In genomic region chr7:100584677-100585510, GRCh38 we compare ENCODE assay signal across 8 cellular contexts. TPM values are rescaled to one million over a fixed set of nuclear protein-coding genes. Genes with fewer than 3 reads are reported as not detected.
DNase-seq lines count a peak whose midpoint lies in the region; ATAC-seq and TF ChIP-seq lines count a peak whose summit lies in the region.

No MANE protein-coding gene starts in this region.

- H3K27me3 ChIP-seq in right atrium auricular region (no peaks in the 10 kb centered on the region), rectal smooth muscle tissue (ENCODE audit: control insufficient read depth, insufficient read depth, low read length) (no peaks in the 10 kb centered on the region)

- no peaks in the 10 kb centered on the region for H3K9me3 ChIP-seq in KOPT-K1 (ENCODE audit: insufficient read depth, low read length, poor library complexity, severe bottlenecking)
- H3K9me3 ChIP-seq in right atrium auricular region = no peaks in the 10 kb centered on the region

- H3K27me3 Mint-ChIP-seq in Calu3 (ENCODE audit: unreplicated experiment) = peaks cover 3% of the 10 kb centered on the region
- peaks cover 6% of the 10 kb centered on the region for H3K27me3 Mint-ChIP-seq in activated naive CD8-positive, alpha-beta T cell treated with anti-CD3 and anti-CD28 coated beads, Interleukin-2, amount 10 ng/mL, durations not matched to agents 7 days and 5 days

- no peaks in the 10 kb centered on the region for H3K9me3 Mint-ChIP-seq in Calu3 (ENCODE audit: low read depth, unreplicated experiment)
- H3K9me3 Mint-ChIP-seq in activated naive CD8-positive, alpha-beta T cell treated with anti-CD3 and anti-CD28 coated beads, Interleukin-2, amount 10 ng/mL, durations not matched to agents 7 days and 5 days = no peaks in the 10 kb centered on the region

- H3K27ac ChIP-seq in KOPT-K1 (ENCODE audit: low read depth, low read length, poor library complexity, severe bottlenecking) (peak overlapping the region; percentile 95), right atrium auricular region (peak overlapping the region; percentile 94 to 97), rectal smooth muscle tissue (ENCODE audit: low read depth, low read length) (peak overlapping the region; percentile 91)

- TF ChIP-seq CTCF in Calu3 (IDR thresholded peaks at IDR 0.05; ENCODE audit: unreplicated experiment) = no peak
- no peak for TF ChIP-seq CTCF in right atrium auricular region (IDR thresholded peaks at IDR 0.05)

- ATAC-seq in activated naive CD8-positive, alpha-beta T cell treated with anti-CD3 and anti-CD28 coated beads, Interleukin-2, amount 10 ng/mL, durations not matched to agents 7 days and 5 days (ENCODE audit: low read depth) = no peak
- no peak for ATAC-seq in HG02571 (IDR thresholded peaks at IDR 0.05; ENCODE audit: unreplicated experiment)

- H3K4me1 ChIP-seq in right atrium auricular region = peaks cover 0 to 43% of the 10 kb centered on the region in 2 donors
- peaks cover 10% of the 10 kb centered on the region for H3K4me1 ChIP-seq in rectal smooth muscle tissue (ENCODE audit: control insufficient read depth, insufficient read depth, low read length)

- H3K4me1 Mint-ChIP-seq in Calu3 (ENCODE audit: low read depth, unreplicated experiment) = peaks cover 14% of the 10 kb centered on the region
- H3K4me1 Mint-ChIP-seq in activated naive CD8-positive, alpha-beta T cell treated with anti-CD3 and anti-CD28 coated beads, Interleukin-2, amount 10 ng/mL, durations not matched to agents 7 days and 5 days = peaks cover 27% of the 10 kb centered on the region

- peak overlapping the region; percentile 96 for H3K27ac Mint-ChIP-seq in Calu3 (ENCODE audit: unreplicated experiment)
- H3K27ac Mint-ChIP-seq in activated naive CD8-positive, alpha-beta T cell treated with anti-CD3 and anti-CD28 coated beads, Interleukin-2, amount 10 ng/mL, durations not matched to agents 7 days and 5 days = peak overlapping the region; percentile 96

- peak overlapping the region; percentile 91 for H3K4me3 Mint-ChIP-seq in Calu3 (ENCODE audit: low read depth, unreplicated experiment)
- peak overlapping the region; percentile 94 for H3K4me3 Mint-ChIP-seq in activated naive CD8-positive, alpha-beta T cell treated with anti-CD3 and anti-CD28 coated beads, Interleukin-2, amount 10 ng/mL, durations not matched to agents 7 days and 5 days

- H3K36me3 ChIP-seq in KOPT-K1 (ENCODE audit: insufficient read depth, low read length) (peaks cover 31% of the 10 kb centered on the region), right atrium auricular region (peaks cover 26% of the 10 kb centered on the region), rectal smooth muscle tissue (ENCODE audit: control insufficient read depth, insufficient read depth, low read length) (peaks cover 20% of the 10 kb centered on the region)

- intact Hi-C loops in Calu3 (cut with micrococcal nuclease; ENCODE audit: unreplicated experiment) = no loop called here

- BruUV-seq in Calu3 (replicated peaks; lab: Mats Ljungman, UMichigan) = TSS peak; percentile 50

- DNase-seq in Calu3 (peak; percentile 24), right atrium auricular region (ENCODE audit: low spot score) (no peak), GM19238 (ENCODE audit: insufficient read length, low spot score) (no peak)
- peak; percentile 51 for DNase-seq in activated naive CD8-positive, alpha-beta T cell treated with anti-CD3 and anti-CD28 coated beads, Interleukin-2, amount 10 ng/mL, durations not matched to agents 7 days and 5 days
- DNase-seq in NK-92 treated with Interleukin-12 subunit alpha and Interleukin-12 subunit beta, amount 100 ng/mL, for 24 hours (lab: John Stamatoyannopoulos, UW) = no peak

- CTCF ChIA-PET in Calu3 (lab: Charles Lee) = interaction anchor here (0.6 to 0.7 kb wide), 2 partner anchors 63 to 155 kb away, joined by 3 to 5 read pairs; no protein-coding TSS in a partner anchor

- H3K9ac ChIP-seq in rectal smooth muscle tissue (ENCODE audit: low read length) = peak overlapping the region; percentile 87

- H3K36me3 Mint-ChIP-seq in Calu3 (ENCODE audit: insufficient read depth, unreplicated experiment) = peaks cover 25% of the 10 kb centered on the region
- peaks cover 4% of the 10 kb centered on the region for H3K36me3 Mint-ChIP-seq in activated naive CD8-positive, alpha-beta T cell treated with anti-CD3 and anti-CD28 coated beads, Interleukin-2, amount 10 ng/mL, durations not matched to agents 7 days and 5 days

- POLR2A ChIA-PET in activated naive CD8-positive, alpha-beta T cell treated with anti-CD3 and anti-CD28 coated beads, Interleukin-2, amount 10 ng/mL, durations not matched to agents 7 days and 5 days (lab: Charles Lee) = interaction anchor here (0.9 to 7.1 kb wide), 21 partner anchors 8 to 1176 kb away, joined by 3 to 89 read pairs (median 11); partner anchors contain the start of genes AGFG2, BUD31, GIGYF1 and GNB2

- H3K4me3 ChIP-seq in right atrium auricular region (peak overlapping the region; percentile 84 to 96), rectal smooth muscle tissue (ENCODE audit: low read length) (peak overlapping the region; percentile 92)

RNA-seq across cellular contexts. Expression of gene LRCH4, which starts 1.0 kb away (rescaled TPM):
- total RNA-seq in Calu3 (2022) = 29.0 and 34.6 TPM in 2 replicates
- 100 to 1,000 TPM; 239 to 258 TPM for total RNA-seq in activated naive CD8-positive, alpha-beta T cell treated with anti-CD3 and anti-CD28 coated beads, Interleukin-2, amount 10 ng/mL, durations not matched to agents 7 days and 5 days
- total RNA-seq in right atrium auricular region = 10 to 100 TPM; 23.0 to 46.2 TPM

RNA-seq across cellular contexts. Expression of gene FBXO24, which starts 1.2 kb away (rescaled TPM):
- total RNA-seq in Calu3 (2022) (0.29 and 0.66 TPM in 2 replicates), right atrium auricular region (under 1 TPM in 1 of 2 donors, not detected in 1; 0.20 TPM)
- total RNA-seq in activated naive CD8-positive, alpha-beta T cell treated with anti-CD3 and anti-CD28 coated beads, Interleukin-2, amount 10 ng/mL, durations not matched to agents 7 days and 5 days = 1 to 10 TPM; 1.1 to 1.2 TPM

RNA-seq across cellular contexts. Expression of gene SAP25, which starts 11.2 kb away (rescaled TPM):
- 3.1 and 3.2 TPM in 2 replicates for total RNA-seq in Calu3 (2022)
- total RNA-seq in activated naive CD8-positive, alpha-beta T cell treated with anti-CD3 and anti-CD28 coated beads, Interleukin-2, amount 10 ng/mL, durations not matched to agents 7 days and 5 days = 10 to 100 TPM; 54.3 to 57.6 TPM
- not detected for total RNA-seq in right atrium auricular region

RNA-seq across cellular contexts. Expression of gene PCOLCE, which starts 17.3 kb away (rescaled TPM):
- total RNA-seq in Calu3 (2022) (4.4 and 6.1 TPM in 2 replicates), right atrium auricular region (10 to 100 TPM; 25.4 to 39.0 TPM)
- total RNA-seq in activated naive CD8-positive, alpha-beta T cell treated with anti-CD3 and anti-CD28 coated beads, Interleukin-2, amount 10 ng/mL, durations not matched to agents 7 days and 5 days = 10 to 100 TPM; 14.4 to 16.4 TPM

RNA-seq across cellular contexts. Expression of gene MOSPD3, which starts 27.4 kb away (rescaled TPM):
- total RNA-seq in Calu3 (2022) = 11.7 and 14.6 TPM in 2 replicates
- 10 to 100 TPM; 27.4 TPM for total RNA-seq in activated naive CD8-positive, alpha-beta T cell treated with anti-CD3 and anti-CD28 coated beads, Interleukin-2, amount 10 ng/mL, durations not matched to agents 7 days and 5 days
- 10 to 100 TPM; 11.8 to 13.5 TPM for total RNA-seq in right atrium auricular region

Comparison
In these comparisons a context has a peak if more than half of its experiments do, and no peak if none do; other contexts are left out.
1. DNase-seq: peak in Calu3 (single experiment) and activated naive CD8-positive, alpha-beta T cell treated with anti-CD3 and anti-CD28 coated beads, Interleukin-2, amount 10 ng/mL, durations not matched to agents 7 days and 5 days (single experiment); none in right atrium auricular region (single experiment), GM19238 (single experiment) and NK-92 treated with Interleukin-12 subunit alpha and Interleukin-12 subunit beta, amount 100 ng/mL, for 24 hours (single experiment).
2. RNA of gene SAP25, which starts 11.2 kb away (total RNA-seq): 54.3 to 57.6 TPM in activated naive CD8-positive, alpha-beta T cell treated with anti-CD3 and anti-CD28 coated beads, Interleukin-2, amount 10 ng/mL, durations not matched to agents 7 days and 5 days; 3.1 to 3.2 TPM in Calu3 and not detected in right atrium auricular region; every median in the first group is over 10 times any median in the second.
3. Peak in every context shown above with its lines, with median percentiles within 50 percentile points of each other: H3K27ac ChIP-seq.